In the genomic region with DNA sequence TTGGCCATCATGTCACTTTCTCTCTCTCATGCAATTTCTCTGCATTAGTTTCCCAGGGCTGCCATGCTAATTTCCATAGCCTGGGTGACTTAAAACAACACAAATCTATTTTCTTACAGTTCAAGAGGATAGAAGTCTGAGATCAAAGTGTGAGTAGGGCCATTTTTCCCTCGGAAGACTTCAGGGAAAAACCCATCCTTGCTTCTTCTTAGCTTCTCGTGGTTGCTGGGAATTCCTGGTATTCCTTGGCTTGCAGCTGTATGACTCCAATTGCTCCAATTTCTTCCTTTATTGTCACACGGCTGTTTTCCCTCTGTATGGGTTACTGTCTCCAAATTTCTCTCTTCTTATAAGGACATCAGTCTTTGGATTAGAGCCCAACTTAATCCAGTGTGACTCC, we compare ENCODE assay signal across 14 cellular contexts.
DNase-seq lines count a peak whose midpoint lies in the region; ATAC-seq and TF ChIP-seq lines count a peak whose summit lies in the region.
"Had no signal": no experiment of that assay in that cellular context is flagged by ENCODE, and none has a peak within 500 bp of the region (broad histone marks: within the 10 kb centered on the region; RNA-seq: fewer than 3 reads in every experiment).

No MANE protein-coding gene starts in this region.

- H3K23ac ChIP-seq in IMR-90 (ENCODE audit: low read depth, low read length), result no peak overlapping the region

- H2BK20ac ChIP-seq in IMR-90 (ENCODE audit: low read depth, low read length), result no peak overlapping the region

- TF ChIP-seq CTCF in IMR-90 (conservative IDR thresholded peaks at IDR 0.05; ENCODE audit: low read depth, low read length), result no peak
- TF ChIP-seq CTCF in astrocyte of the spinal cord (IDR thresholded peaks at IDR 0.05; ENCODE audit: low read depth, low read length), result no peak
- TF ChIP-seq CTCF in body of pancreas (IDR thresholded peaks at IDR 0.05), result no peak
- TF ChIP-seq CTCF in GM10266 (IDR thresholded peaks at IDR 0.05; ENCODE audit: control insufficient read depth, insufficient read depth, low read depth, missing control alignments), result no peak

- H2AK5ac ChIP-seq in IMR-90 (ENCODE audit: low read depth, low read length), result no peak overlapping the region

- H2BK120ac ChIP-seq in IMR-90 (ENCODE audit: low read depth, low read length), result no peak overlapping the region

- CTCF ChIA-PET in IMR-90 (lab: Yijun Ruan, JAX), result no interaction called here

- no peak for TF ChIP-seq RAD21 in IMR-90 (IDR thresholded peaks at IDR 0.05; ENCODE audit: low read length)

- in situ Hi-C loops in IMR-90 (cut with MboI; ENCODE audit: low sequenced_read_pairs) (no loop called here), astrocyte of the spinal cord (cut with HindIII; ENCODE audit: low sequenced_read_pairs) (no loop called here), HAP-1 (cut with MboI; ENCODE audit: low sequenced_read_pairs) (no loop called here)

- no peak overlapping the region for H3K18ac ChIP-seq in IMR-90 (ENCODE audit: low read depth, low read length)

- H3K4me1 ChIP-seq in IMR-90 (ENCODE audit: control insufficient read depth, insufficient read depth, low read length) (peaks cover under 1% of the 10 kb centered on the region; the same call in 1 of the 2 replicates), HAP-1 (no peaks in the 10 kb centered on the region), body of pancreas (peaks cover 26% of the 10 kb centered on the region)

- no CpG with 5 or more reads among the region's 3 CpGs for WGBS in IMR-90 (ENCODE audit: extremely low coverage in 2 of 2, insufficient read length in 1 of 2), 2 experiments
- WGBS in body of pancreas, 2 donors, result 83 to 94% methylated on average over 3 of the region's 3 CpGs

- dilution Hi-C loops in IMR-90 (cut with HindIII; ENCODE audit: low sequenced_read_pairs, unreplicated experiment), result no loop called here

- peaks cover 4% of the 10 kb centered on the region; the same call in 1 of the 2 replicates for H3K9me1 ChIP-seq in IMR-90 (ENCODE audit: insufficient read depth, low read length)

- DNase-seq in IMR-90 (peak; percentile 66), astrocyte of the spinal cord (ENCODE audit: low read depth, low spot score) (peak; percentile 23), hepatic stellate cell (ENCODE audit: low spot score) (peak; percentile 21), HAP-1 (ENCODE audit: low spot score in 2 of 2) (no peak), body of pancreas (no peak), GM10266 (ENCODE audit: extremely low spot score) (no peak)
- DNase-seq: DMS 273 treated with DMSO at 0.1 percent for 48 hours, H9, NCI-H1436 treated with DMSO at 0.1 percent for 48 hours, NCI-H2081 treated with DMSO at 0.1 percent for 48 hours, NCI-H524 had no signal

- H3K27ac ChIP-seq in IMR-90 (ENCODE audit: insufficient read depth, low read length), result no peak overlapping the region
- no peak overlapping the region for H3K27ac ChIP-seq in body of pancreas
- H3K27ac ChIP-seq: BLaER1 treated with 17β-estradiol and CSF1 and Interleukin-3, amounts not matched to agents 10 nM and 100 nM; SJSA1 had no signal

- H3K14ac ChIP-seq in IMR-90 (replicated peaks; ENCODE audit: low read depth, low read length), result 0 out of 2 replicates have a peak overlapping the region, but pooled peaks have one; percentile 4

- H3K4me3 ChIP-seq in IMR-90 (ENCODE audit: insufficient read depth, low read depth, low read length) (no peak overlapping the region), astrocyte of the spinal cord (ENCODE audit: low read depth, low read length) (no peak overlapping the region), HAP-1 (no peak overlapping the region), body of pancreas (no peak overlapping the region)
- H3K4me3 ChIP-seq: BLaER1 treated with 17β-estradiol and CSF1 and Interleukin-3, amounts not matched to agents 10 nM and 100 nM; SJSA1 had no signal

- no peak overlapping the region for H3K9ac ChIP-seq in IMR-90 (ENCODE audit: low read depth, low read length)
- H3K9ac ChIP-seq: BLaER1 treated with 17β-estradiol and CSF1 and Interleukin-3, amounts not matched to agents 10 nM and 100 nM had no signal

- no peak overlapping the region for H2BK15ac ChIP-seq in IMR-90 (ENCODE audit: low read depth, low read length)

- H3K4me2 ChIP-seq in IMR-90 (ENCODE audit: low read depth, low read length), result no peak overlapping the region
- H3K4me2 ChIP-seq: BLaER1 treated with 17β-estradiol and CSF1 and Interleukin-3, amounts not matched to agents 10 nM and 100 nM had no signal

- POLR2A ChIA-PET in IMR-90 (lab: Charles Lee; ENCODE audit: unreplicated experiment), result no interaction called here

- H4K8ac ChIP-seq in IMR-90 (ENCODE audit: low read depth in 2 of 2, low read length in 2 of 2), result no peak overlapping the region

- H3K27me3 ChIP-seq in IMR-90 (ENCODE audit: control insufficient read depth, insufficient read depth, low read length) (peaks cover 2% of the 10 kb centered on the region; the same call in 1 of the 2 replicates), HAP-1 (ENCODE audit: low read depth) (no peaks in the 10 kb centered on the region), body of pancreas (no peaks in the 10 kb centered on the region)
- H3K27me3 ChIP-seq: BLaER1 treated with 17β-estradiol and CSF1 and Interleukin-3, amounts not matched to agents 10 nM and 100 nM; SJSA1 had no signal

- intact Hi-C loops in IMR-90 (cut with micrococcal nuclease) (no loop called here), body of pancreas (cut with DNase I) (no loop called here)

- BruUV-seq in IMR-90 (replicated peaks; lab: Mats Ljungman, UMichigan), result no TSS peak

- ATAC-seq in IMR-90 (ENCODE audit: low read depth), result peak; percentile 63
- ATAC-seq in GM19351 (IDR thresholded peaks at IDR 0.05; ENCODE audit: unreplicated experiment), result no peak
- ATAC-seq in body of pancreas, result no peak

- no peaks in the 10 kb centered on the region for H3K79me1 ChIP-seq in IMR-90 (ENCODE audit: low read depth in 1 of 2, low read length in 2 of 2)

- no peaks in the 10 kb centered on the region for H3K36me3 ChIP-seq in IMR-90 (ENCODE audit: control insufficient read depth, insufficient read depth, low read length)
- H3K36me3 ChIP-seq in HAP-1 (replicated peaks), result no peaks in the 10 kb centered on the region
- H3K36me3 ChIP-seq in body of pancreas (replicated peaks in 1 of 2; ENCODE audit: insufficient read depth in 1 of 2, low read depth in 2 of 2), result no peaks in the 10 kb centered on the region
- H3K36me3 ChIP-seq: BLaER1 treated with 17β-estradiol and CSF1 and Interleukin-3, amounts not matched to agents 10 nM and 100 nM; SJSA1 had no signal

- H4K91ac ChIP-seq in IMR-90 (ENCODE audit: insufficient read depth, low read depth, low read length), result no peak overlapping the region

- H3K4ac ChIP-seq in IMR-90 (ENCODE audit: low read depth, low read length), result no peak overlapping the region

- H3K9me3 ChIP-seq in IMR-90 (ENCODE audit: control insufficient read depth, insufficient read depth, low read length), result no peaks in the 10 kb centered on the region
- H3K9me3 ChIP-seq in HAP-1, result no peaks in the 10 kb centered on the region
- no peaks in the 10 kb centered on the region for H3K9me3 ChIP-seq in body of pancreas
- H3K9me3 ChIP-seq: BLaER1 treated with 17β-estradiol and CSF1 and Interleukin-3, amounts not matched to agents 10 nM and 100 nM; SJSA1 had no signal

- no peak overlapping the region for H2BK5ac ChIP-seq in IMR-90 (ENCODE audit: low read depth, low read length, poor library complexity, severe bottlenecking)

- H4K5ac ChIP-seq in IMR-90 (ENCODE audit: low read depth, low read length), result no peak overlapping the region

- no peak overlapping the region for H3K56ac ChIP-seq in IMR-90 (ENCODE audit: extremely low read depth, insufficient read depth, low read length)

- H2AK9ac ChIP-seq in IMR-90 (replicated peaks; ENCODE audit: low read depth, low read length, poor library complexity), result no peak overlapping the region

- H2AFZ ChIP-seq in IMR-90 (replicated peaks; ENCODE audit: low read length, poor library complexity), result no peak overlapping the region

- no peak for TF ChIP-seq POLR2A in IMR-90 (IDR thresholded peaks at IDR 0.05; ENCODE audit: low read depth, low read length)
- TF ChIP-seq POLR2A in body of pancreas (IDR thresholded peaks at IDR 0.05), result no peak

- H4K20me1 ChIP-seq in IMR-90 (ENCODE audit: insufficient read depth, low read length), result no peaks in the 10 kb centered on the region
- H4K20me1 ChIP-seq: BLaER1 treated with 17β-estradiol and CSF1 and Interleukin-3, amounts not matched to agents 10 nM and 100 nM had no signal

TF ChIP-seq in IMR-90, 13 proteins besides CTCF, POLR2A, EP300 and RAD21:
- TF ChIP-seq SMC3 (IDR thresholded peaks at IDR 0.05; ENCODE audit: low read depth, low read length), result no peak
- TF ChIP-seq, protein P1, sequence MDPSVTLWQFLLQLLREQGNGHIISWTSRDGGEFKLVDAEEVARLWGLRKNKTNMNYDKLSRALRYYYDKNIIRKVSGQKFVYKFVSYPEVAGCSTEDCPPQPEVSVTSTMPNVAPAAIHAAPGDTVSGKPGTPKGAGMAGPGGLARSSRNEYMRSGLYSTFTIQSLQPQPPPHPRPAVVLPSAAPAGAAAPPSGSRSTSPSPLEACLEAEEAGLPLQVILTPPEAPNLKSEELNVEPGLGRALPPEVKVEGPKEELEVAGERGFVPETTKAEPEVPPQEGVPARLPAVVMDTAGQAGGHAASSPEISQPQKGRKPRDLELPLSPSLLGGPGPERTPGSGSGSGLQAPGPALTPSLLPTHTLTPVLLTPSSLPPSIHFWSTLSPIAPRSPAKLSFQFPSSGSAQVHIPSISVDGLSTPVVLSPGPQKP (IDR thresholded peaks at IDR 0.05; ENCODE audit: borderline replicate concordance, low read depth, low read length), result no peak
- TF ChIP-seq CEBPB (IDR thresholded peaks at IDR 0.05; ENCODE audit: low read depth, low read length), result no peak
- no peak for TF ChIP-seq MXI1 (IDR thresholded peaks at IDR 0.05; ENCODE audit: borderline replicate concordance, low read depth, low read length)
- TF ChIP-seq BHLHE40 (IDR thresholded peaks at IDR 0.05; ENCODE audit: low read depth, low read length), result no peak
- no peak for TF ChIP-seq FOS (IDR thresholded peaks at IDR 0.05; ENCODE audit: low read depth, low read length)
- TF ChIP-seq MAFK (IDR thresholded peaks at IDR 0.05; ENCODE audit: low read depth, low read length), result no peak
- TF ChIP-seq RCOR1 (IDR thresholded peaks at IDR 0.05; ENCODE audit: insufficient replicate concordance, low read length), result no peak
- TF ChIP-seq, protein P2, sequence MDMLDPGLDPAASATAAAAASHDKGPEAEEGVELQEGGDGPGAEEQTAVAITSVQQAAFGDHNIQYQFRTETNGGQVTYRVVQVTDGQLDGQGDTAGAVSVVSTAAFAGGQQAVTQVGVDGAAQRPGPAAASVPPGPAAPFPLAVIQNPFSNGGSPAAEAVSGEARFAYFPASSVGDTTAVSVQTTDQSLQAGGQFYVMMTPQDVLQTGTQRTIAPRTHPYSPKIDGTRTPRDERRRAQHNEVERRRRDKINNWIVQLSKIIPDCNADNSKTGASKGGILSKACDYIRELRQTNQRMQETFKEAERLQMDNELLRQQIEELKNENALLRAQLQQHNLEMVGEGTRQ (IDR thresholded peaks at IDR 0.05; ENCODE audit: low read depth, low read length), result no peak
- no peak for TF ChIP-seq MAZ (IDR thresholded peaks at IDR 0.05; ENCODE audit: borderline replicate concordance, low read depth, low read length)
- TF ChIP-seq RFX5 (IDR thresholded peaks at IDR 0.05; ENCODE audit: low read depth, low read length), result no peak

Comparison
In these comparisons a context has a peak if more than half of its experiments do, and no peak if none do; other contexts are left out.
1. DNase-seq: peak in IMR-90 (single experiment), astrocyte of the spinal cord (single experiment) and hepatic stellate cell (single experiment); none in HAP-1 (0 of 2), body of pancreas (0 of 4) and GM10266 (single experiment).